Comparison of ENCODE assay signal across 26 cellular contexts in genomic region chr17:65864409-65864808, GRCh38.
"Had no signal": no experiment of that assay in that cellular context is flagged by ENCODE, and none has a peak within 500 bp of the region (broad histone marks: within the 10 kb centered on the region; RNA-seq: fewer than 3 reads in every experiment).

No MANE protein-coding gene starts in this region.

- H3K4me3 ChIP-seq: left ventricle myocardium inferior, lung, ovary, right atrium auricular region, right lobe of liver, stomach, thoracic aorta, tibial artery, upper lobe of right lung had no signal

- H3K9me3 ChIP-seq: left ventricle myocardium inferior, ovary, right atrium auricular region, right lobe of liver, stomach, thoracic aorta, tibial artery, upper lobe of right lung had no signal

- H3K27me3 ChIP-seq: ovary, right atrium auricular region, right lobe of liver, stomach, tibial artery, upper lobe of right lung had no signal

- DNase-seq: hypothalamus; immature natural killer cell; kidney; left ventricle myocardium inferior; mesendoderm; naive thymus-derived CD4-positive, alpha-beta T cell; ovary; right lobe of liver; stimulated activated CD4-positive, alpha-beta T cell treated with anti-CD3 and anti-CD28 coated beads, Interleukin-12 subunit alpha, Interleukin-12 subunit beta, amount 100 ng/mL, for 4 hours; stimulated activated CD4-positive, alpha-beta T cell treated with anti-CD3 and anti-CD28 coated beads, Interleukin-15, amount 100 ng/mL, for 24 hours; stimulated activated CD4-positive, alpha-beta T cell treated with anti-CD3 and anti-CD28 coated beads, Interleukin-2, amount 100 ng/mL, for 24 hours; stimulated activated CD4-positive, alpha-beta T cell treated with anti-CD3 and anti-CD28 coated beads, Interleukin-4, amount 100 ng/mL, for 1 hour; stimulated activated naive B cell treated with anti-CD40 and anti-IgM and Interleukin-4, amounts not matched to agents 10 μg/mL and 1 μg/mL and 100 μg/mL, for 72 hours; stimulated activated naive CD8-positive, alpha-beta T cell treated with anti-CD3 and anti-CD28 coated beads, Interleukin-15, Interleukin-2, amounts not matched to agents 100 U/mL and 50 U/mL, for 24 hours; stomach; tibial artery; trophoblast cell; upper lobe of right lung had no signal

- H3K9me3 Mint-ChIP-seq: mesothelial cell of epicardium; naive thymus-derived CD4-positive, alpha-beta T cell; natural killer cell treated with Interleukin-12 subunit alpha and Interleukin-12 subunit beta and Interleukin-15 and Interleukin-18, amount 100 ng/mL, for 72 hours had no signal

- H3K36me3 Mint-ChIP-seq: immature natural killer cell; natural killer cell treated with Interleukin-12 subunit alpha and Interleukin-12 subunit beta and Interleukin-15 and Interleukin-18, amount 100 ng/mL, for 72 hours had no signal

- H3K36me3 ChIP-seq: left ventricle myocardium inferior, ovary, right atrium auricular region, right lobe of liver, stomach, thoracic aorta, tibial artery, upper lobe of right lung had no signal

- H3K4me1 ChIP-seq: right atrium auricular region, right lobe of liver, stomach, tibial artery, upper lobe of right lung had no signal

- H3K27ac Mint-ChIP-seq: immature natural killer cell; mesothelial cell of epicardium; naive thymus-derived CD4-positive, alpha-beta T cell; natural killer cell treated with Interleukin-12 subunit alpha and Interleukin-12 subunit beta and Interleukin-15 and Interleukin-18, amount 100 ng/mL, for 72 hours; progenitor cell of endocrine pancreas; stimulated activated naive B cell treated with anti-CD40 and anti-IgM and Interleukin-4, amounts not matched to agents 10 μg/mL and 1 μg/mL and 100 μg/mL, for 72 hours had no signal

- H3K27me3 Mint-ChIP-seq: progenitor cell of endocrine pancreas had no signal

- H3K4me3 Mint-ChIP-seq: immature natural killer cell; mesothelial cell of epicardium; naive thymus-derived CD4-positive, alpha-beta T cell; natural killer cell treated with Interleukin-12 subunit alpha and Interleukin-12 subunit beta and Interleukin-15 and Interleukin-18, amount 100 ng/mL, for 72 hours; stimulated activated naive B cell treated with anti-CD40 and anti-IgM and Interleukin-4, amounts not matched to agents 10 μg/mL and 1 μg/mL and 100 μg/mL, for 72 hours had no signal

- ATAC-seq: naive thymus-derived CD4-positive, alpha-beta T cell; right lobe of liver; stimulated activated naive B cell treated with anti-CD40 and anti-IgM and Interleukin-4, amounts not matched to agents 10 μg/mL and 1 μg/mL and 100 μg/mL, for 72 hours; stimulated activated naive CD8-positive, alpha-beta T cell treated with anti-CD3 and anti-CD28 coated beads, Interleukin-15, Interleukin-2, amounts not matched to agents 100 U/mL and 50 U/mL, for 24 hours; upper lobe of right lung had no signal

- H3K4me1 Mint-ChIP-seq: immature natural killer cell; mesothelial cell of epicardium; naive thymus-derived CD4-positive, alpha-beta T cell; stimulated activated naive B cell treated with anti-CD40 and anti-IgM and Interleukin-4, amounts not matched to agents 10 μg/mL and 1 μg/mL and 100 μg/mL, for 72 hours had no signal

- FAIRE-seq: islet of Langerhans, kidney, urothelium cell line had no signal

- H3K27ac ChIP-seq: left ventricle myocardium inferior, ovary, right atrium auricular region, right lobe of liver, stomach, thoracic aorta, tibial artery, upper lobe of right lung had no signal
